In genomic region chr2:171320731-171321130, GRCh38 we compare ENCODE assay signal across 21 cellular contexts.
A peak's percentile ranks its signal among the peaks of the same experiment; 100 is the strongest.
DNase-seq lines count a peak whose midpoint lies in the region; ATAC-seq, FAIRE-seq and TF ChIP-seq lines count a peak whose summit lies in the region.
"Had no signal": no experiment of that assay in that cellular context is flagged by ENCODE, and none has a peak within 500 bp of the region (broad histone marks: within the 10 kb centered on the region; RNA-seq: fewer than 3 reads in every experiment).

No MANE protein-coding gene starts in this region.

- H4K20me1 ChIP-seq in H1 (replicated peaks in 1 of 2; ENCODE audit: control insufficient read depth in 1 of 2, insufficient read depth in 2 of 2, low read length in 2 of 2), result no peaks in the 10 kb centered on the region
- H4K20me1 ChIP-seq: BLaER1 treated with 17β-estradiol and CSF1 and Interleukin-3, amounts not matched to agents 10 nM and 100 nM had no signal

- no peak overlapping the region for H2AK5ac ChIP-seq in H1 (ENCODE audit: low read depth, low read length)

- no peak overlapping the region for H4K8ac ChIP-seq in H1 (ENCODE audit: extremely low read depth, insufficient read depth, low read length)

- TF ChIP-seq POLR2A in H1 (IDR thresholded peaks at IDR 0.05; ENCODE audit: control extremely low read depth in 1 of 2, low read depth in 2 of 2, low read length in 2 of 2) (no peak), heart left ventricle (IDR thresholded peaks at IDR 0.05) (no peak)

- no peaks in the 10 kb centered on the region for H3K23me2 ChIP-seq in H1 (ENCODE audit: low read depth, low read length)

- no peak overlapping the region for H3K14ac ChIP-seq in H1 (ENCODE audit: insufficient read length)

- H3K79me1 ChIP-seq in H1 (ENCODE audit: low read depth, low read length), result no peaks in the 10 kb centered on the region

- CTCF ChIA-PET in activated CD4-positive, alpha-beta T cell treated with anti-CD3 and anti-CD28 coated beads for 36 hours (lab: Charles Lee), result interaction anchor here (0.6 to 4.2 kb wide), 6 partner anchors 9 to 113 kb away, joined by 3 to 21 read pairs (median 3); partner anchors contain the start of genes DCAF17 and METTL8
- CTCF ChIA-PET in T-cell (lab: Charles Lee), result interaction anchor here in 1 of 2 donors (0.6 kb wide), 1 partner anchor 15 kb away, joined by 7 read pairs; no protein-coding TSS in a partner anchor
- CTCF ChIA-PET in H1 (lab: Charles Lee; ENCODE audit: partially characterized antibody), result interaction anchor here (0.6 to 2.0 kb wide), 5 partner anchors 10 to 186 kb away, joined by 3 to 7 read pairs (median 4); partner anchors contain the start of genes DCAF17 and METTL8

- H3K4me1 ChIP-seq in H1 (replicated peaks in 1 of 4; ENCODE audit: control insufficient read depth in 3 of 4, insufficient read depth in 4 of 4, low read length in 3 of 4), result peaks cover 20 to 50% (median 32%) of the 10 kb centered on the region in 4 experiments
- no peaks in the 10 kb centered on the region for H3K4me1 ChIP-seq in mucosa of descending colon (ENCODE audit: low read depth)
- H3K4me1 ChIP-seq in heart left ventricle, result peaks cover 0 to 23% (median 3%) of the 10 kb centered on the region in 12 donors

- H2AFZ ChIP-seq in H1 (ENCODE audit: low read length), result no peak overlapping the region

- no peak for TF ChIP-seq RAD21 in H1 (IDR thresholded peaks at IDR 0.05 in 1 of 2, conservative IDR thresholded peaks at IDR 0.05 in 1 of 2; ENCODE audit: low read depth in 2 of 2, low read length in 2 of 2)

- H3K4ac ChIP-seq in H1 (replicated peaks; ENCODE audit: insufficient read length, low read depth, low read length), result peak overlapping the region; percentile 3

- H2BK12ac ChIP-seq in H1 (ENCODE audit: low read depth, low read length), result peak overlapping the region; percentile 77

- no peaks in the 10 kb centered on the region for H3K9me3 Mint-ChIP-seq in activated CD4-positive, alpha-beta T cell treated with anti-CD3 and anti-CD28 coated beads for 36 hours (ENCODE audit: low read depth)
- no peaks in the 10 kb centered on the region for H3K9me3 Mint-ChIP-seq in T-cell
- H3K9me3 Mint-ChIP-seq: mesothelial cell of epicardium had no signal

- no peak overlapping the region for H4K5ac ChIP-seq in H1 (ENCODE audit: insufficient read length, low read depth, low read length)

- H3K36me3 ChIP-seq in H1 (ENCODE audit: control insufficient read depth in 2 of 4, insufficient read depth in 4 of 4, low read length in 3 of 4) (peaks cover 0 to 7% (median 1%) of the 10 kb centered on the region in 4 experiments; a peak in 3 of 8 replicates), mucosa of descending colon (ENCODE audit: low read depth) (no peaks in the 10 kb centered on the region), heart left ventricle (peaks cover 0 to 12% (median 0%) of the 10 kb centered on the region in 9 donors)
- H3K36me3 ChIP-seq: tibial artery had no signal

- TF ChIP-seq CTCF in GM12864 (IDR thresholded peaks at IDR 0.05; ENCODE audit: low read depth, low read length, missing control alignments) (no peak), H1 (IDR thresholded peaks at IDR 0.05; ENCODE audit: control extremely low read depth in 1 of 3, insufficient read depth in 1 of 3, low read depth in 1 of 3, low read length in 3 of 3) (no peak), mucosa of descending colon (IDR thresholded peaks at IDR 0.05) (no peak), heart left ventricle (IDR thresholded peaks at IDR 0.05) (no peak)

- H3K9ac ChIP-seq in H1 (replicated peaks in 1 of 4; ENCODE audit: extremely low read depth in 1 of 4, low read depth in 3 of 4, low read length in 3 of 4), result no peak overlapping the region
- H3K9ac ChIP-seq: BLaER1 treated with 17β-estradiol and CSF1 and Interleukin-3, amounts not matched to agents 10 nM and 100 nM had no signal

- peak overlapping the region; percentile 4; the same call in 1 of the 2 replicates for H3K18ac ChIP-seq in H1 (ENCODE audit: extremely low read depth, low read length)

- H3K27me3 ChIP-seq in H1 (replicated peaks in 1 of 4; ENCODE audit: control insufficient read depth in 3 of 4, extremely low read depth in 1 of 4, insufficient read depth in 3 of 4, low read length in 3 of 4) (no peaks in the 10 kb centered on the region), heart left ventricle (no peaks in the 10 kb centered on the region)
- H3K27me3 ChIP-seq: BLaER1 treated with 17β-estradiol and CSF1 and Interleukin-3, amounts not matched to agents 10 nM and 100 nM; tibial artery had no signal

- H3K4me1 Mint-ChIP-seq in activated CD4-positive, alpha-beta T cell treated with anti-CD3 and anti-CD28 coated beads for 36 hours, result peaks cover 72% of the 10 kb centered on the region
- H3K4me1 Mint-ChIP-seq in T-cell, result peaks cover 48 to 71% (median 61%) of the 10 kb centered on the region in 3 donors

- peak overlapping the region; percentile 98 for H3K27ac Mint-ChIP-seq in activated CD4-positive, alpha-beta T cell treated with anti-CD3 and anti-CD28 coated beads for 36 hours
- peak overlapping the region; percentile 4 to 91 for H3K27ac Mint-ChIP-seq in T-cell
- H3K27ac Mint-ChIP-seq: mesothelial cell of epicardium had no signal

- FAIRE-seq in H1 (lab: Jason Lieb, UNC), result no peak

- H3K79me2 ChIP-seq in H1 (ENCODE audit: control insufficient read depth in 1 of 2, insufficient read depth in 2 of 2, low read length in 2 of 2), result peaks cover 0 to 3% of the 10 kb centered on the region in 2 experiments; a peak in 1 of 4 replicates

- H3K27ac ChIP-seq in H1 (ENCODE audit: low read depth, low read length) (no peak overlapping the region), heart left ventricle (peak overlapping the region in 1 of 12 donors; percentile 1)
- H3K27ac ChIP-seq: BLaER1 treated with 17β-estradiol and CSF1 and Interleukin-3, amounts not matched to agents 10 nM and 100 nM; coronary artery; tibial artery had no signal

- H3K36me3 Mint-ChIP-seq in activated CD4-positive, alpha-beta T cell treated with anti-CD3 and anti-CD28 coated beads for 36 hours (ENCODE audit: low read depth), result peaks cover 32% of the 10 kb centered on the region
- H3K36me3 Mint-ChIP-seq in T-cell, result peaks cover 11% of the 10 kb centered on the region

- H3K27me3 Mint-ChIP-seq in activated CD4-positive, alpha-beta T cell treated with anti-CD3 and anti-CD28 coated beads for 36 hours, result no peaks in the 10 kb centered on the region
- H3K27me3 Mint-ChIP-seq in T-cell, result no peaks in the 10 kb centered on the region

- H3K56ac ChIP-seq in H1 (replicated peaks; ENCODE audit: insufficient read length, low read depth, low read length), result no peak overlapping the region

- peak overlapping the region; percentile 25 for H4K91ac ChIP-seq in H1 (replicated peaks; ENCODE audit: insufficient read length, low read length)

- peak overlapping the region; percentile 72; the same call in 1 of the 2 replicates for H2BK5ac ChIP-seq in H1 (ENCODE audit: low read depth, low read length)

- H3K4me2 ChIP-seq in H1 (ENCODE audit: insufficient read depth in 1 of 2, low read depth in 2 of 2, low read length in 2 of 2), result no peak overlapping the region
- H3K4me2 ChIP-seq: BLaER1 treated with 17β-estradiol and CSF1 and Interleukin-3, amounts not matched to agents 10 nM and 100 nM had no signal

- H3K9me3 ChIP-seq in H1 (ENCODE audit: insufficient read depth in 2 of 2, low read depth in 1 of 2, low read length in 1 of 2) (no peaks in the 10 kb centered on the region), mucosa of descending colon (no peaks in the 10 kb centered on the region), heart left ventricle (no peaks in the 10 kb centered on the region)
- H3K9me3 ChIP-seq: BLaER1 treated with 17β-estradiol and CSF1 and Interleukin-3, amounts not matched to agents 10 nM and 100 nM; tibial artery had no signal

- intact Hi-C loops in activated CD4-positive, alpha-beta T cell treated with anti-CD3 and anti-CD28 coated beads for 36 hours (cut with DNase I, micrococcal nuclease), result no loop called here
- intact Hi-C loops in mucosa of descending colon (cut with DNase I, micrococcal nuclease), result no loop called here
- intact Hi-C loops in heart left ventricle (cut with DNase I), result no loop called here

- H3K4me3 ChIP-seq in GM12864 (ENCODE audit: low read depth, low read length), result peak overlapping the region; percentile 23; the same call in 1 of the 2 replicates
- no peak overlapping the region for H3K4me3 ChIP-seq in H1 (ENCODE audit: extremely low read depth in 1 of 4, insufficient read depth in 2 of 4, low read depth in 3 of 4, low read length in 4 of 4)
- H3K4me3 ChIP-seq in mucosa of descending colon, result no peak overlapping the region
- no peak overlapping the region for H3K4me3 ChIP-seq in heart left ventricle
- H3K4me3 ChIP-seq: BLaER1 treated with 17β-estradiol and CSF1 and Interleukin-3, amounts not matched to agents 10 nM and 100 nM; coronary artery; tibial artery had no signal

- no peak for TF ChIP-seq EP300 in H1 (IDR thresholded peaks at IDR 0.05; ENCODE audit: borderline replicate concordance in 1 of 2, low read depth in 2 of 2, low read length in 2 of 2)

- H3K4me3 Mint-ChIP-seq in activated CD4-positive, alpha-beta T cell treated with anti-CD3 and anti-CD28 coated beads for 36 hours, result no peak overlapping the region
- H3K4me3 Mint-ChIP-seq in T-cell, result no peak overlapping the region
- H3K4me3 Mint-ChIP-seq: mesothelial cell of epicardium had no signal

- POLR2A ChIA-PET in activated CD4-positive, alpha-beta T cell treated with anti-CD3 and anti-CD28 coated beads for 36 hours (lab: Charles Lee), result no interaction called here
- POLR2A ChIA-PET in T-cell (lab: Charles Lee) (no interaction called here), H1 (lab: Charles Lee; ENCODE audit: partially characterized antibody) (no interaction called here)

- no peak overlapping the region; the same call in 1 of the 2 replicates for H2BK15ac ChIP-seq in H1 (ENCODE audit: low read length)

- H2BK120ac ChIP-seq in H1 (replicated peaks; ENCODE audit: low read depth, low read length), result peak overlapping the region; percentile 56

- ATAC-seq in activated CD4-positive, alpha-beta T cell treated with anti-CD3 and anti-CD28 coated beads for 36 hours, result no peak
- ATAC-seq in T-cell (replicated peaks in 1 of 4) (no peak), mucosa of descending colon (no peak), heart left ventricle (no peak)
- ATAC-seq: left cardiac atrium had no signal

- H2BK20ac ChIP-seq in H1 (ENCODE audit: low read length), result 0 out of 2 replicates have a peak overlapping the region, but pooled peaks have one; percentile 82

- no peak overlapping the region for H3K23ac ChIP-seq in H1 (ENCODE audit: insufficient read length)

- DNase-seq in activated CD4-positive, alpha-beta T cell treated with anti-CD3 and anti-CD28 coated beads for 36 hours, result no peak
- no peak for DNase-seq in activated CD4-positive, alpha-beta T cell treated with anti-CD3 and anti-CD28 coated beads for 4 hours
- DNase-seq in GM12864 (ENCODE audit: low read depth) (no peak), T-cell (no peak), H1 (ENCODE audit: low read depth in 1 of 2, low spot score in 2 of 2) (no peak), mucosa of descending colon (no peak), NOMO-1 treated with dmso at 0.1 percent for 144 hours (lab: John Stamatoyannopoulos, UW; ENCODE audit: unreplicated experiment) (no peak), heart left ventricle (no peak)
- DNase-seq: 8988T; activated CD8-positive, alpha-beta memory T cell treated with anti-CD3 and anti-CD28 coated beads for 24 hours; activated gamma-delta T cell; DMS53; foreskin melanocyte; left cardiac atrium; NCI-H187; stimulated activated CD4-positive, alpha-beta T cell treated with anti-CD3 and anti-CD28 coated beads, Interleukin-12 subunit alpha, Interleukin-12 subunit beta, amount 100 ng/mL, for 4 hours; SW 1271; tibial artery had no signal
